In genomic region chr3:112087746-112088145, GRCh38 we compare ENCODE assay signal across 14 cellular contexts. TPM values are rescaled to one million over a fixed set of nuclear protein-coding genes. Genes with fewer than 3 reads are reported as not detected.
DNase-seq lines count a peak whose midpoint lies in the region; ATAC-seq and TF ChIP-seq lines count a peak whose summit lies in the region.
"Had no signal": no experiment of that assay in that cellular context is flagged by ENCODE, and none has a peak within 500 bp of the region (broad histone marks: within the 10 kb centered on the region; RNA-seq: fewer than 3 reads in every experiment).

No MANE protein-coding gene starts in this region.

- CTCF ChIA-PET in T-cell (lab: Charles Lee): interaction anchor here in 1 of 2 donors (0.8 kb wide), 1 partner anchor 43 kb away, joined by 5 read pairs; no protein-coding TSS in a partner anchor

- H3K27ac ChIP-seq in stomach: peak overlapping the region; percentile 84 to 95 (median 89)

- TF ChIP-seq POLR2A in stomach (IDR thresholded peaks at IDR 0.05): peak in 1 of 4 donors; percentile 27

- H3K27me3 Mint-ChIP-seq in activated CD4-positive, alpha-beta T cell treated with anti-CD3 and anti-CD28 coated beads, Interleukin-2, amount 10 ng/mL, durations not matched to agents 24 days and 14 days: no peaks in the 10 kb centered on the region
- peaks cover 0 to 18% of the 10 kb centered on the region in 2 donors for H3K27me3 Mint-ChIP-seq in T-cell

- H3K27me3 ChIP-seq in iPS-15b (ENCODE audit: control insufficient read depth, insufficient read depth, low read length) (peaks cover 20% of the 10 kb centered on the region), stomach (peaks cover 0 to 7% (median 0%) of the 10 kb centered on the region in 3 donors)

- peaks cover 55% of the 10 kb centered on the region for H3K4me1 Mint-ChIP-seq in activated CD4-positive, alpha-beta T cell treated with anti-CD3 and anti-CD28 coated beads, Interleukin-2, amount 10 ng/mL, durations not matched to agents 24 days and 14 days
- peaks cover 37 to 58% (median 48%) of the 10 kb centered on the region in 3 donors for H3K4me1 Mint-ChIP-seq in T-cell

- peak overlapping the region; percentile 15 for H3K27ac Mint-ChIP-seq in activated CD4-positive, alpha-beta T cell treated with anti-CD3 and anti-CD28 coated beads, Interleukin-2, amount 10 ng/mL, durations not matched to agents 24 days and 14 days
- peak overlapping the region in 1 of 2 donors; percentile 9 for H3K27ac Mint-ChIP-seq in T-cell

- H3K36me3 ChIP-seq in iPS-15b (ENCODE audit: control insufficient read depth, insufficient read depth, low read length) (no peaks in the 10 kb centered on the region), stomach (no peaks in the 10 kb centered on the region)

- H3K9me3 Mint-ChIP-seq in activated CD4-positive, alpha-beta T cell treated with anti-CD3 and anti-CD28 coated beads, Interleukin-2, amount 10 ng/mL, durations not matched to agents 24 days and 14 days: no peaks in the 10 kb centered on the region
- no peaks in the 10 kb centered on the region for H3K9me3 Mint-ChIP-seq in T-cell
- H3K9me3 Mint-ChIP-seq: naive B cell had no signal

- intact Hi-C loops in activated CD4-positive, alpha-beta T cell treated with anti-CD3 and anti-CD28 coated beads, Interleukin-2, amount 10 ng/mL, durations not matched to agents 24 days and 14 days (cut with micrococcal nuclease): loop anchor here (2.0 to 5.0 kb wide), 2 partner anchors 45 to 105 kb away; partner anchors contain the start of gene GCSAM
- intact Hi-C loops in stomach (cut with DNase I; ENCODE audit: low total_unique reads): no loop called here

- H3K9me3 ChIP-seq in iPS-15b (ENCODE audit: control insufficient read depth, insufficient read depth, low read length): no peaks in the 10 kb centered on the region
- H3K9me3 ChIP-seq in stomach: no peaks in the 10 kb centered on the region

- no peak for ATAC-seq in T-cell (replicated peaks in 1 of 4)

- DNase-seq in activated CD4-positive, alpha-beta T cell treated with anti-CD3 and anti-CD28 coated beads, Interleukin-2, amount 10 ng/mL, durations not matched to agents 24 days and 14 days: no peak
- no peak for DNase-seq in activated CD4-positive, alpha-beta T cell treated with anti-CD3 and anti-CD28 coated beads for 48 hours
- DNase-seq in T-cell: no peak
- peak; percentile 43 for DNase-seq in stomach
- DNase-seq in GM20000 (ENCODE audit: low spot score): no peak
- DNase-seq in amniotic stem cell (lab: John Stamatoyannopoulos, UW): no peak
- DNase-seq in G401 (ENCODE audit: low spot score): no peak
- DNase-seq: KG1; naive B cell; NCI-H2171 treated with DMSO at 0.1 percent for 48 hours; stimulated activated naive CD4-positive, alpha-beta T cell treated with Interleukin-2 at 50 U/mL for 16 hours had no signal

- TF ChIP-seq CTCF in stomach (IDR thresholded peaks at IDR 0.05) (no peak), GM20000 (IDR thresholded peaks at IDR 0.05; ENCODE audit: extremely low read depth, missing control alignments) (no peak)

- WGBS in stomach, 5 donors: 32 to 57% (median 53%) methylated on average over 5 of the region's 5 CpGs

- H3K4me1 ChIP-seq in iPS-15b (ENCODE audit: control insufficient read depth, insufficient read depth, low read length) (peaks cover 6% of the 10 kb centered on the region), stomach (peaks cover 7 to 61% (median 53%) of the 10 kb centered on the region in 4 donors)

- peak overlapping the region; percentile 66 for H3K4me3 ChIP-seq in iPS-15b (ENCODE audit: low read depth, low read length)
- peak overlapping the region; percentile 46 to 63 (median 54) for H3K4me3 ChIP-seq in stomach

- no peak overlapping the region for H3K9ac ChIP-seq in iPS-15b (ENCODE audit: low read depth, low read length)

- no peak for TF ChIP-seq EP300 in stomach (IDR thresholded peaks at IDR 0.05)

- peaks cover 6% of the 10 kb centered on the region for H3K36me3 Mint-ChIP-seq in activated CD4-positive, alpha-beta T cell treated with anti-CD3 and anti-CD28 coated beads, Interleukin-2, amount 10 ng/mL, durations not matched to agents 24 days and 14 days (ENCODE audit: low read depth)
- H3K36me3 Mint-ChIP-seq in T-cell: no peaks in the 10 kb centered on the region
- H3K36me3 Mint-ChIP-seq: naive B cell had no signal

- H3K4me3 Mint-ChIP-seq in activated CD4-positive, alpha-beta T cell treated with anti-CD3 and anti-CD28 coated beads, Interleukin-2, amount 10 ng/mL, durations not matched to agents 24 days and 14 days: peak overlapping the region; percentile 93
- H3K4me3 Mint-ChIP-seq in T-cell: peak overlapping the region; percentile 80 to 82 (median 81)

- POLR2A ChIA-PET in T-cell (lab: Charles Lee): no interaction called here

- in situ Hi-C loops in G401 (cut with HindIII; ENCODE audit: low sequenced_read_pairs): no loop called here

RNA-seq across cellular contexts. Expression of gene C3orf52, which starts 1.6 kb away (rescaled TPM):
- total RNA-seq in activated CD4-positive, alpha-beta T cell treated with anti-CD3 and anti-CD28 coated beads, Interleukin-2, amount 10 ng/mL, durations not matched to agents 24 days and 14 days: 13.0 and 14.2 TPM in 2 replicates
- total RNA-seq in T-cell (1 to 10 TPM in 4 of 5 donors, under 1 TPM in 1; 0.95 to 2.2 (median 1.5) TPM), stomach (10 to 100 TPM in 4 of 5 donors, 1 to 10 TPM in 1; 9.9 to 66.9 (median 59.0) TPM)
- 10 to 100 TPM in 2 of 3 donors, 1 to 10 TPM in 1; 4.2 to 16.0 (median 10.0) TPM for polyA plus RNA-seq in stomach
- not detected in 2 replicates for total RNA-seq in G401 (2014; rRNA removed; shearing (Covaris generic))

RNA-seq across cellular contexts. Expression of gene GCSAM, which starts 45.3 kb away (rescaled TPM):
- total RNA-seq in activated CD4-positive, alpha-beta T cell treated with anti-CD3 and anti-CD28 coated beads, Interleukin-2, amount 10 ng/mL, durations not matched to agents 24 days and 14 days: 1.6 and 1.7 TPM in 2 replicates
- total RNA-seq in T-cell (10 to 100 TPM; 15.8 to 21.6 (median 18.2) TPM), stomach (1 to 10 TPM in 1 of 5 donors, under 1 TPM in 1, not detected in 3; 0.73 to 2.3 TPM)
- 1 to 10 TPM in 1 of 3 donors, not detected in 2; 2.3 TPM for polyA plus RNA-seq in stomach
- total RNA-seq in G401 (2014; rRNA removed; shearing (Covaris generic)): not detected in 2 replicates
- total RNA-seq: SK-MEL-5 had no signal
- polyA plus RNA-seq: AG04450 had no signal

RNA-seq across cellular contexts. Expression of gene TMPRSS7, which starts 53.2 kb away (rescaled TPM):
- not detected in 2 replicates for total RNA-seq in activated CD4-positive, alpha-beta T cell treated with anti-CD3 and anti-CD28 coated beads, Interleukin-2, amount 10 ng/mL, durations not matched to agents 24 days and 14 days
- total RNA-seq in T-cell: under 1 TPM in 1 of 5 donors, not detected in 4; 0.10 TPM
- total RNA-seq in stomach: under 1 TPM in 1 of 5 donors, not detected in 4; 0.45 TPM
- under 1 TPM in 2 of 3 donors, not detected in 1; 0.08 to 0.12 TPM for polyA plus RNA-seq in stomach
- not detected in 2 replicates for total RNA-seq in G401 (2014; rRNA removed; shearing (Covaris generic))
- total RNA-seq: SK-MEL-5 had no signal
- polyA plus RNA-seq: AG04450 had no signal
